ENCODE assay signal across 17 cellular contexts in genomic region chr2:116435648-116436047, GRCh38.
A peak's percentile ranks its signal among the peaks of the same experiment; 100 is the strongest.
DNase-seq lines count a peak whose midpoint lies in the region; ATAC-seq, FAIRE-seq and TF ChIP-seq lines count a peak whose summit lies in the region.
"Had no signal": no experiment of that assay in that cellular context is flagged by ENCODE, and none has a peak within 500 bp of the region (broad histone marks: within the 10 kb centered on the region; RNA-seq: fewer than 3 reads in every experiment).

No MANE protein-coding gene starts in this region.

- H2BK120ac ChIP-seq in H1 (replicated peaks; ENCODE audit: low read depth, low read length), result no peak overlapping the region

- WGBS in H1 (ENCODE audit: extremely low coverage in 1 of 2, insufficient coverage in 1 of 2, insufficient read length in 1 of 2, insufficient replicate concordance in 2 of 2, low coverage in 1 of 2, low lambda C conversion rate in 2 of 2, missing lambda C conversion rate in 1 of 2), 2 experiments, result 55% methylated on average over 4 of the region's 4 CpGs; no CpG with 5 or more reads in 1 of the 2 experiments
- 56 to 100% methylated on average over 1 to 4 of the region's 4 CpGs for WGBS in gastroesophageal sphincter (ENCODE audit: low coverage in 1 of 2), 2 donors

- DNase-seq in GM13977 (ENCODE audit: low spot score), result no peak
- DNase-seq in Karpas-422, result peak; percentile 41
- no peak for DNase-seq in PC-9
- no peak for DNase-seq in H1 (ENCODE audit: low read depth in 1 of 2, low spot score in 2 of 2)
- no peak for DNase-seq in iPS-NIHi11 (ENCODE audit: low spot score)
- DNase-seq in A673 (ENCODE audit: low spot score), result no peak
- DNase-seq: EL, NCI-H1092 treated with DMSO at 0.1 percent for 48 hours, NCI-H1694, T-helper 1 cell, T1000 had no signal

- TF ChIP-seq POLR2A in H1 (IDR thresholded peaks at IDR 0.05; ENCODE audit: control extremely low read depth in 1 of 2, low read depth in 2 of 2, low read length in 2 of 2) (no peak), gastroesophageal sphincter (IDR thresholded peaks at IDR 0.05) (no peak)

- H3K9me3 ChIP-seq in Karpas-422 (ENCODE audit: low read length) (peaks cover 8% of the 10 kb centered on the region; the same call in 1 of the 2 replicates), PC-9 (ENCODE audit: insufficient read depth, low read depth) (no peaks in the 10 kb centered on the region), H1 (ENCODE audit: insufficient read depth in 2 of 2, low read depth in 1 of 2, low read length in 1 of 2) (peaks cover 11 to 18% of the 10 kb centered on the region in 2 experiments), gastroesophageal sphincter (no peaks in the 10 kb centered on the region), A673 (ENCODE audit: low read depth, low read length, poor library complexity, severe bottlenecking) (peaks cover 13% of the 10 kb centered on the region)

- TF ChIP-seq RAD21 in H1 (IDR thresholded peaks at IDR 0.05 in 1 of 2, conservative IDR thresholded peaks at IDR 0.05 in 1 of 2; ENCODE audit: low read depth in 2 of 2, low read length in 2 of 2), result peak; percentile 55 to 61

- no peak overlapping the region for H4K91ac ChIP-seq in H1 (replicated peaks; ENCODE audit: insufficient read length, low read length)

- no peaks in the 10 kb centered on the region for H3K27me3 ChIP-seq in Karpas-422 (ENCODE audit: low read length)
- H3K27me3 ChIP-seq in PC-9 (ENCODE audit: insufficient read depth, low read depth), result no peaks in the 10 kb centered on the region
- peaks cover 0 to 1% (median 0%) of the 10 kb centered on the region in 4 experiments; a peak in 1 of 7 replicates for H3K27me3 ChIP-seq in H1 (replicated peaks in 1 of 4; ENCODE audit: control insufficient read depth in 3 of 4, extremely low read depth in 1 of 4, insufficient read depth in 3 of 4, low read length in 3 of 4)
- H3K27me3 ChIP-seq in gastroesophageal sphincter, result no peaks in the 10 kb centered on the region
- no peaks in the 10 kb centered on the region for H3K27me3 ChIP-seq in A673 (replicated peaks; ENCODE audit: insufficient read depth, low read depth, low read length, poor library complexity)
- H3K27me3 ChIP-seq: BLaER1, SJSA1 had no signal

- no peaks in the 10 kb centered on the region for H3K9me2 ChIP-seq in Karpas-422 (replicated peaks; ENCODE audit: insufficient read depth, low read length)
- H3K9me2 ChIP-seq in PC-9 (ENCODE audit: insufficient read depth), result no peaks in the 10 kb centered on the region

- H3K4me1 ChIP-seq in Karpas-422 (ENCODE audit: low read length) (no peaks in the 10 kb centered on the region), PC-9 (replicated peaks; ENCODE audit: insufficient read depth) (no peaks in the 10 kb centered on the region), H1 (replicated peaks in 1 of 4; ENCODE audit: control insufficient read depth in 3 of 4, insufficient read depth in 4 of 4, low read length in 3 of 4) (no peaks in the 10 kb centered on the region), gastroesophageal sphincter (no peaks in the 10 kb centered on the region), A673 (ENCODE audit: insufficient read depth, low read length, poor library complexity, severe bottlenecking) (no peaks in the 10 kb centered on the region)
- H3K4me1 ChIP-seq: BLaER1, HAP-1, SJSA1 had no signal

- in situ Hi-C loops in GM13977 (cut with MboI; ENCODE audit: low pct_unique_long_range_greater_than_20kb, low sequenced_read_pairs, unreplicated experiment), result no loop called here

- H3K4ac ChIP-seq in H1 (replicated peaks; ENCODE audit: insufficient read length, low read depth, low read length), result no peak overlapping the region

- H3K23me2 ChIP-seq in H1 (ENCODE audit: low read depth, low read length), result no peaks in the 10 kb centered on the region

- H4K20me1 ChIP-seq in Karpas-422 (ENCODE audit: insufficient read depth, low read depth, low read length) (no peaks in the 10 kb centered on the region), PC-9 (ENCODE audit: insufficient read depth) (no peaks in the 10 kb centered on the region), H1 (replicated peaks in 1 of 2; ENCODE audit: control insufficient read depth in 1 of 2, insufficient read depth in 2 of 2, low read length in 2 of 2) (no peaks in the 10 kb centered on the region)
- H4K20me1 ChIP-seq: BLaER1 had no signal

- no peak overlapping the region for H3K4me2 ChIP-seq in Karpas-422 (ENCODE audit: low read depth, low read length, poor library complexity, severe bottlenecking)
- H3K4me2 ChIP-seq in PC-9, result no peak overlapping the region
- no peak overlapping the region for H3K4me2 ChIP-seq in H1 (ENCODE audit: insufficient read depth in 1 of 2, low read depth in 2 of 2, low read length in 2 of 2)
- H3K4me2 ChIP-seq: BLaER1 had no signal

- H3K79me1 ChIP-seq in H1 (ENCODE audit: low read depth, low read length), result no peaks in the 10 kb centered on the region

- ATAC-seq in gastroesophageal sphincter (no peak), HG03045 (IDR thresholded peaks at IDR 0.05; ENCODE audit: unreplicated experiment) (no peak)

- no peak overlapping the region for H3K18ac ChIP-seq in H1 (ENCODE audit: extremely low read depth, low read length)

- H3K23ac ChIP-seq in H1 (ENCODE audit: insufficient read length), result no peak overlapping the region

- no peaks in the 10 kb centered on the region for H3K36me3 ChIP-seq in Karpas-422 (ENCODE audit: insufficient read depth, low read length)
- no peaks in the 10 kb centered on the region for H3K36me3 ChIP-seq in PC-9 (ENCODE audit: low read depth)
- no peaks in the 10 kb centered on the region; a peak in 1 of 8 replicates for H3K36me3 ChIP-seq in H1 (ENCODE audit: control insufficient read depth in 2 of 4, insufficient read depth in 4 of 4, low read length in 3 of 4)
- no peaks in the 10 kb centered on the region for H3K36me3 ChIP-seq in gastroesophageal sphincter
- no peaks in the 10 kb centered on the region for H3K36me3 ChIP-seq in A673 (ENCODE audit: insufficient read depth, low read length, poor library complexity, severe bottlenecking)
- H3K36me3 ChIP-seq: BLaER1, HAP-1, SJSA1 had no signal

- H3K9ac ChIP-seq in Karpas-422 (ENCODE audit: low read length) (no peak overlapping the region), H1 (replicated peaks in 1 of 4; ENCODE audit: extremely low read depth in 1 of 4, low read depth in 3 of 4, low read length in 3 of 4) (no peak overlapping the region)
- H3K9ac ChIP-seq: BLaER1 had no signal

- no peaks in the 10 kb centered on the region for H3F3A ChIP-seq in PC-9 (ENCODE audit: insufficient read depth, low read depth)

- BruUV-seq in PC-9 (replicated peaks; lab: Mats Ljungman, UMichigan) (no TSS peak), A673 (replicated peaks; lab: Mats Ljungman, UMichigan) (no TSS peak)

- H2AFZ ChIP-seq in Karpas-422 (ENCODE audit: low read length) (no peak overlapping the region), PC-9 (no peak overlapping the region), H1 (ENCODE audit: low read length) (no peak overlapping the region)

- TF ChIP-seq CTCF in GM13977 (IDR thresholded peaks at IDR 0.05; ENCODE audit: extremely low read depth, insufficient read depth, missing control alignments), result peak; percentile 9
- peak; percentile 17; the same call in 1 of the 2 replicates for TF ChIP-seq CTCF in PC-9 (conservative IDR thresholded peaks at IDR 0.05)
- peak in 1 of 3 experiments; percentile 34; a peak in 2 of 4 replicates for TF ChIP-seq CTCF in H1 (IDR thresholded peaks at IDR 0.05; ENCODE audit: control extremely low read depth in 1 of 3, insufficient read depth in 1 of 3, low read depth in 1 of 3, low read length in 3 of 3)
- TF ChIP-seq CTCF in gastroesophageal sphincter (IDR thresholded peaks at IDR 0.05), result no peak
- no peak for TF ChIP-seq CTCF in A673 (conservative IDR thresholded peaks at IDR 0.05; ENCODE audit: low read depth, low read length)

- no peak overlapping the region for H3K56ac ChIP-seq in H1 (replicated peaks; ENCODE audit: insufficient read length, low read depth, low read length)

- H2BK12ac ChIP-seq in H1 (ENCODE audit: low read depth, low read length), result no peak overlapping the region

- CTCF ChIA-PET in PC-9 (lab: Charles Lee), result no interaction called here
- CTCF ChIA-PET in H1 (lab: Charles Lee; ENCODE audit: partially characterized antibody), result no interaction called here
- CTCF ChIA-PET in A673 (lab: Charles Lee), result no interaction called here

- H3K27ac ChIP-seq in Karpas-422 (ENCODE audit: low read length) (no peak overlapping the region), PC-9 (no peak overlapping the region), H1 (ENCODE audit: low read depth, low read length) (no peak overlapping the region), gastroesophageal sphincter (no peak overlapping the region), A673 (ENCODE audit: low read depth, low read length, poor library complexity, severe bottlenecking) (no peak overlapping the region)
- H3K27ac ChIP-seq: BLaER1, RWPE1, SJSA1 had no signal

- TF ChIP-seq EP300 in H1 (IDR thresholded peaks at IDR 0.05; ENCODE audit: borderline replicate concordance in 1 of 2, low read depth in 2 of 2, low read length in 2 of 2), result no peak
- TF ChIP-seq EP300 in gastroesophageal sphincter (IDR thresholded peaks at IDR 0.05), result no peak

- H3K14ac ChIP-seq in H1 (ENCODE audit: insufficient read length), result no peak overlapping the region

- no peak overlapping the region for H4K5ac ChIP-seq in H1 (ENCODE audit: insufficient read length, low read depth, low read length)

- H3K79me2 ChIP-seq in Karpas-422 (ENCODE audit: low read length), result no peaks in the 10 kb centered on the region
- H3K79me2 ChIP-seq in PC-9 (ENCODE audit: low read depth), result no peaks in the 10 kb centered on the region
- no peaks in the 10 kb centered on the region for H3K79me2 ChIP-seq in H1 (ENCODE audit: control insufficient read depth in 1 of 2, insufficient read depth in 2 of 2, low read length in 2 of 2)

- H3K4me3 ChIP-seq in Karpas-422 (ENCODE audit: low read length), result no peak overlapping the region
- no peak overlapping the region for H3K4me3 ChIP-seq in PC-9
- H3K4me3 ChIP-seq in H1 (ENCODE audit: extremely low read depth in 1 of 4, insufficient read depth in 2 of 4, low read depth in 3 of 4, low read length in 4 of 4), result no peak overlapping the region
- H3K4me3 ChIP-seq in gastroesophageal sphincter, result no peak overlapping the region
- H3K4me3 ChIP-seq in A673 (ENCODE audit: low read depth, low read length, poor library complexity, severe bottlenecking), result no peak overlapping the region
- H3K4me3 ChIP-seq: BLaER1, HAP-1, SJSA1 had no signal

- FAIRE-seq in H1 (lab: Jason Lieb, UNC), result no peak

- POLR2A ChIA-PET in PC-9 (lab: Charles Lee; ENCODE audit: unreplicated experiment) (no interaction called here), H1 (lab: Charles Lee; ENCODE audit: partially characterized antibody) (interaction anchor here (0.7 kb wide), 1 partner anchor 161 kb away, joined by 5 read pairs; no protein-coding TSS in a partner anchor), A673 (lab: Charles Lee; ENCODE audit: low non-redundant PET) (no interaction called here)

- H4K8ac ChIP-seq in H1 (ENCODE audit: extremely low read depth, insufficient read depth, low read length), result no peak overlapping the region

- intact Hi-C loops in PC-9 (cut with micrococcal nuclease; ENCODE audit: unreplicated experiment) (no loop called here), A673 (cut with micrococcal nuclease; ENCODE audit: unreplicated experiment) (no loop called here)

- no peak overlapping the region for H2BK15ac ChIP-seq in H1 (ENCODE audit: low read length)

- no peak overlapping the region for H2BK5ac ChIP-seq in H1 (ENCODE audit: low read depth, low read length)

- H2BK20ac ChIP-seq in H1 (ENCODE audit: low read length), result no peak overlapping the region

- H2AK5ac ChIP-seq in H1 (ENCODE audit: low read depth, low read length), result no peak overlapping the region

Comparison
In these comparisons a context has a peak if more than half of its experiments do, and no peak if none do; other contexts are left out.
1. CTCF ChIP-seq: peak in GM13977 (single experiment) and PC-9 (single experiment); none in gastroesophageal sphincter (0 of 4) and A673 (single experiment).